Comparison of ENCODE assay signal across 8 cellular contexts in the genomic region with DNA sequence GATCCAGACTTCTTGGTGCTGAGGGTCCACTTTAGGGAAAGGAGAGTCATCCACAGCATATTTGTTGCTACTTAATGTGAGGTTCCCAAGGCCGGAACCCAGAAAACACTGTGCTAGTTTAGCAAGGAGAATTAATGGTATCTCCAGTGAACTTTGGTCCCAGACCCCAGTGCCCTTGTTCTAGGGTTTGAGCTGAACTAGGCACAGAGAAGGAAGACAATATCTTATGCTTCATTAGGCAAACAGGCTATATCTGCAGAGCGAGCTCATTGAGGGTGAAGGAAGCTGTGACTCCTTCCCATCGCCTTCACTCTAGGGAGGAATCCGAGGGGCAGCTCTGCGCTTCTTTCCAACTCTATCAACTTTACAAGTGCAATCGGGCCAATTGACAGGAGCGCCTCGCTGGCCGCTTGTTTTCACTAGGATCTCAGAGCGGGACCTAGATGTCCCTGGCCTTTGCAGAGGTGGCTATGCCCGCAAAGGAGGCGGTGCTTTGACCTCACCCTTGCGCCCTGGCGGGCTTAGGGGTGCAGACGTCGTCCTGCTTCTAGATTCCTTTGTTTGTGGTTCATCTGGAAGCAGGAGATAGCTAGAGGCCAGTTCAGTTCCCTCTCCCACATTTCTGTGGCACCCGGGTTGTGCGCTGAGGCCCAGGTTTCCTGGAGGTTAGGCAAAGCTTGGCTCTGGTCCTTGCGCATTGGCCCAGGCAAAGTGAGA. TPM values are rescaled to one million over a fixed set of nuclear protein-coding genes. Genes with fewer than 3 reads are reported as not detected.
DNase-seq lines count a peak whose midpoint lies in the region; ATAC-seq lines count a peak whose summit lies in the region.

No MANE protein-coding gene starts in this region.

- peaks cover 19% of the 10 kb centered on the region for H3K27me3 Mint-ChIP-seq in activated CD8-positive, alpha-beta memory T cell treated with anti-CD3 and anti-CD28 coated beads, Interleukin-2, amount 10 ng/mL, durations not matched to agents 7 days and 5 days
- peaks cover 4% of the 10 kb centered on the region for H3K27me3 Mint-ChIP-seq in activated T-helper 17 cell treated with anti-CD3 and anti-CD28 coated beads, Interleukin-2, amount 50 U/mL, for 72 hours

- CTCF ChIA-PET in activated CD8-positive, alpha-beta memory T cell treated with anti-CD3 and anti-CD28 coated beads, Interleukin-2, amount 10 ng/mL, durations not matched to agents 7 days and 5 days (lab: Charles Lee), result interaction anchor here (1.7 kb wide), 1 partner anchor 185 kb away, joined by 6 read pairs; no protein-coding TSS in a partner anchor

- H3K9me3 Mint-ChIP-seq in activated CD8-positive, alpha-beta memory T cell treated with anti-CD3 and anti-CD28 coated beads, Interleukin-2, amount 10 ng/mL, durations not matched to agents 7 days and 5 days (ENCODE audit: low read depth), result no peaks in the 10 kb centered on the region
- no peaks in the 10 kb centered on the region for H3K9me3 Mint-ChIP-seq in activated T-helper 17 cell treated with anti-CD3 and anti-CD28 coated beads, Interleukin-2, amount 50 U/mL, for 72 hours

- H3K27ac Mint-ChIP-seq in activated CD8-positive, alpha-beta memory T cell treated with anti-CD3 and anti-CD28 coated beads, Interleukin-2, amount 10 ng/mL, durations not matched to agents 7 days and 5 days, result no peak overlapping the region
- H3K27ac Mint-ChIP-seq in activated T-helper 17 cell treated with anti-CD3 and anti-CD28 coated beads, Interleukin-2, amount 50 U/mL, for 72 hours, result peak overlapping the region; percentile 80

- H3K4me1 Mint-ChIP-seq in activated CD8-positive, alpha-beta memory T cell treated with anti-CD3 and anti-CD28 coated beads, Interleukin-2, amount 10 ng/mL, durations not matched to agents 7 days and 5 days, result peaks cover 32% of the 10 kb centered on the region
- H3K4me1 Mint-ChIP-seq in activated T-helper 17 cell treated with anti-CD3 and anti-CD28 coated beads, Interleukin-2, amount 50 U/mL, for 72 hours, result peaks cover 12% of the 10 kb centered on the region

- H3K9me3 ChIP-seq in iPS-18c (ENCODE audit: control insufficient read depth, insufficient read depth, low read length), result no peaks in the 10 kb centered on the region

- H3K4me3 ChIP-seq in iPS-18c (ENCODE audit: insufficient read depth, low read depth, low read length), result peak overlapping the region; percentile 57

- no peak for DNase-seq in activated CD8-positive, alpha-beta memory T cell treated with anti-CD3 and anti-CD28 coated beads, Interleukin-2, amount 10 ng/mL, durations not matched to agents 7 days and 5 days
- DNase-seq in activated CD8-positive, alpha-beta memory T cell treated with anti-CD3 and anti-CD28 coated beads, Interleukin-2, amount 50 U/mL, for 4 hours, result no peak
- DNase-seq in stimulated activated CD8-positive, alpha-beta memory T cell treated with anti-CD3 and anti-CD28 coated beads, Interleukin-4, amount 100 ng/mL, for 48 hours, result peak; percentile 27
- DNase-seq in dedifferentiated amniotic fluid mesenchymal stem cell (ENCODE audit: extremely low spot score), result no peak

- peak overlapping the region; percentile 97 for H3K4me3 Mint-ChIP-seq in activated CD8-positive, alpha-beta memory T cell treated with anti-CD3 and anti-CD28 coated beads, Interleukin-2, amount 10 ng/mL, durations not matched to agents 7 days and 5 days
- peak overlapping the region; percentile 95 for H3K4me3 Mint-ChIP-seq in activated T-helper 17 cell treated with anti-CD3 and anti-CD28 coated beads, Interleukin-2, amount 50 U/mL, for 72 hours

- peaks cover 4% of the 10 kb centered on the region for H3K36me3 Mint-ChIP-seq in activated CD8-positive, alpha-beta memory T cell treated with anti-CD3 and anti-CD28 coated beads, Interleukin-2, amount 10 ng/mL, durations not matched to agents 7 days and 5 days
- H3K36me3 Mint-ChIP-seq in activated T-helper 17 cell treated with anti-CD3 and anti-CD28 coated beads, Interleukin-2, amount 50 U/mL, for 72 hours (ENCODE audit: low read depth), result no peaks in the 10 kb centered on the region

- no peak for ATAC-seq in activated CD8-positive, alpha-beta memory T cell treated with anti-CD3 and anti-CD28 coated beads, Interleukin-2, amount 10 ng/mL, durations not matched to agents 7 days and 5 days
- no peak for ATAC-seq in activated T-helper 17 cell treated with anti-CD3 and anti-CD28 coated beads, Interleukin-2, amount 50 U/mL, for 72 hours (replicated peaks)
- no peak for ATAC-seq in GM18861 (IDR thresholded peaks at IDR 0.05; ENCODE audit: unreplicated experiment)
- no peak for ATAC-seq in HG02763 (IDR thresholded peaks at IDR 0.05; ENCODE audit: unreplicated experiment)

RNA-seq across cellular contexts. Expression of a gene that starts 1.0 kb away (rescaled TPM):
- 1 to 10 TPM; 5.0 to 8.3 TPM for total RNA-seq in activated CD8-positive, alpha-beta memory T cell treated with anti-CD3 and anti-CD28 coated beads, Interleukin-2, amount 10 ng/mL, durations not matched to agents 7 days and 5 days
- total RNA-seq in activated T-helper 17 cell treated with anti-CD3 and anti-CD28 coated beads, Interleukin-2, amount 50 U/mL, for 72 hours, result 1 to 10 TPM; 2.1 to 3.1 TPM
